In genomic region chrX:9373789-9374188, GRCh38 we compare ENCODE assay signal across 9 cellular contexts.
"Had no signal": no experiment of that assay in that cellular context is flagged by ENCODE, and none has a peak within 500 bp of the region (broad histone marks: within the 10 kb centered on the region; RNA-seq: fewer than 3 reads in every experiment).

No MANE protein-coding gene starts in this region.

- H3K4me3 Mint-ChIP-seq: GM23338, H9 had no signal

- H3K9me3 Mint-ChIP-seq: GM23338 had no signal

- DNase-seq: H9, HCEC 1CT, KG1 had no signal

- H3K27ac ChIP-seq: HL-60 had no signal

- H3K4me1 Mint-ChIP-seq: GM23338 had no signal

- H2AFZ ChIP-seq: GM23338 had no signal

- H3K4me2 ChIP-seq: GM23338 had no signal

- H3K27ac Mint-ChIP-seq: GM23338, H9 had no signal

- H3K4me3 ChIP-seq: GM23338, K562 had no signal

- ATAC-seq: GM23338, K562 had no signal

- FAIRE-seq: H1, H54, HepG2, K562 had no signal
